1 cellular context compared by ENCODE assay signal in genomic region chr17:77391668-77392375, GRCh38.
TF ChIP-seq lines count a peak whose summit lies in the region.

No MANE protein-coding gene starts in this region.

TF ChIP-seq in HepG2, 621 proteins besides CTCF, POLR2A, EP300 and RAD21 (continued from another document and continues in another):
- TF ChIP-seq REL (CRISPR knock-in tag; conservative IDR thresholded peaks at IDR 0.05): no peak
- no peak for TF ChIP-seq BRCA1 (CRISPR knock-in tag; IDR thresholded peaks at IDR 0.05)
- no peak for TF ChIP-seq ASH2L (IDR thresholded peaks at IDR 0.05; ENCODE audit: insufficient read length, low read depth, low read length)
- no peak for TF ChIP-seq KDM5B (CRISPR knock-in tag; IDR thresholded peaks at IDR 0.05; ENCODE audit: borderline replicate concordance)
- no peak for TF ChIP-seq ZBTB49 (CRISPR knock-in tag; IDR thresholded peaks at IDR 0.05; ENCODE audit: borderline replicate concordance)
- no peak for TF ChIP-seq CHD2 (IDR thresholded peaks at IDR 0.05; ENCODE audit: low read depth, low read length)
- TF ChIP-seq PITX1 (CRISPR knock-in tag; IDR thresholded peaks at IDR 0.05): no peak
- no peak for TF ChIP-seq ZNF512B (CRISPR knock-in tag; IDR thresholded peaks at IDR 0.05; ENCODE audit: borderline replicate concordance)
- no peak for TF ChIP-seq HDAC2 (CRISPR knock-in tag; IDR thresholded peaks at IDR 0.05)
- TF ChIP-seq MED1 (CRISPR knock-in tag; IDR thresholded peaks at IDR 0.05): no peak
- TF ChIP-seq EED (CRISPR knock-in tag; IDR thresholded peaks at IDR 0.05): peak; percentile 78; the same call in 1 of the 2 replicates
- no peak for TF ChIP-seq KLF12 (CRISPR knock-in tag; IDR thresholded peaks at IDR 0.05; ENCODE audit: borderline replicate concordance)
- no peak for TF ChIP-seq RARA (CRISPR knock-in tag; IDR thresholded peaks at IDR 0.05)
- no peak; the same call in 1 of the 2 replicates for TF ChIP-seq ZNF34 (CRISPR knock-in tag; IDR thresholded peaks at IDR 0.05; ENCODE audit: borderline replicate concordance)
- no peak for TF ChIP-seq ZNF207 (IDR thresholded peaks at IDR 0.05; ENCODE audit: borderline replicate concordance)
- TF ChIP-seq ZNF180 (CRISPR knock-in tag; IDR thresholded peaks at IDR 0.05; ENCODE audit: borderline replicate concordance, low read depth): no peak
- peak; percentile 82; the same call in 1 of the 2 replicates for TF ChIP-seq ZNF510 (CRISPR knock-in tag; IDR thresholded peaks at IDR 0.05; ENCODE audit: low read depth)
- no peak for TF ChIP-seq KLF11 (CRISPR knock-in tag; IDR thresholded peaks at IDR 0.05)
- TF ChIP-seq SETDB1 (CRISPR knock-in tag; IDR thresholded peaks at IDR 0.05; ENCODE audit: borderline replicate concordance): no peak
- no peak for TF ChIP-seq MNT (IDR thresholded peaks at IDR 0.05)
- TF ChIP-seq ZNF501 (CRISPR knock-in tag; IDR thresholded peaks at IDR 0.05): peak; percentile 80
- 0 out of 2 replicates have a peak, but pooled peaks have one; percentile 14 for TF ChIP-seq ZNF225 (CRISPR knock-in tag; IDR thresholded peaks at IDR 0.05)
- no peak for TF ChIP-seq ZNF800 (CRISPR knock-in tag; IDR thresholded peaks at IDR 0.05)
- no peak for TF ChIP-seq SOX6 (IDR thresholded peaks at IDR 0.05)
- TF ChIP-seq SOX6 (CRISPR knock-in tag; IDR thresholded peaks at IDR 0.05): no peak
- no peak for TF ChIP-seq HMG20B (CRISPR knock-in tag; conservative IDR thresholded peaks at IDR 0.05)
- TF ChIP-seq DZIP1 (CRISPR knock-in tag; IDR thresholded peaks at IDR 0.05): peak; percentile 48; the same call in 1 of the 2 replicates
- TF ChIP-seq ZNF224 (CRISPR knock-in tag; IDR thresholded peaks at IDR 0.05): no peak
- TF ChIP-seq ZNF275 (CRISPR knock-in tag; IDR thresholded peaks at IDR 0.05; ENCODE audit: borderline replicate concordance): no peak
- TF ChIP-seq PCBP1 (IDR thresholded peaks at IDR 0.05; ENCODE audit: borderline replicate concordance, low read depth, low read length): no peak
- no peak for TF ChIP-seq ZNF263 (CRISPR knock-in tag; IDR thresholded peaks at IDR 0.05)
- TF ChIP-seq MAF1 (CRISPR knock-in tag; IDR thresholded peaks at IDR 0.05; ENCODE audit: borderline replicate concordance): no peak
- no peak for TF ChIP-seq DNMT3B (CRISPR knock-in tag; conservative IDR thresholded peaks at IDR 0.05)
- no peak for TF ChIP-seq ZFAT (CRISPR knock-in tag; conservative IDR thresholded peaks at IDR 0.05)
- TF ChIP-seq PHF8 (CRISPR knock-in tag; IDR thresholded peaks at IDR 0.05): no peak
- no peak for TF ChIP-seq HOXA7 (CRISPR knock-in tag; IDR thresholded peaks at IDR 0.05)
- TF ChIP-seq ZNF749 (CRISPR knock-in tag; IDR thresholded peaks at IDR 0.05; ENCODE audit: borderline replicate concordance): no peak; the same call in 1 of the 2 replicates
- peak; percentile 53; the same call in 1 of the 2 replicates for TF ChIP-seq MXD1 (CRISPR knock-in tag; IDR thresholded peaks at IDR 0.05)
- no peak for TF ChIP-seq TFDP2 (CRISPR knock-in tag; IDR thresholded peaks at IDR 0.05)
- TF ChIP-seq ZNF841 (CRISPR knock-in tag; IDR thresholded peaks at IDR 0.05; ENCODE audit: borderline replicate concordance): no peak
- TF ChIP-seq NR2F1 (CRISPR knock-in tag; IDR thresholded peaks at IDR 0.05): no peak
- no peak for TF ChIP-seq SMARCE1 (IDR thresholded peaks at IDR 0.05; ENCODE audit: borderline replicate concordance)
- no peak for TF ChIP-seq SALL2 (CRISPR knock-in tag; IDR thresholded peaks at IDR 0.05)
- no peak for TF ChIP-seq LBX2 (CRISPR knock-in tag; IDR thresholded peaks at IDR 0.05; ENCODE audit: borderline replicate concordance)
- TF ChIP-seq THYN1 (CRISPR knock-in tag; IDR thresholded peaks at IDR 0.05; ENCODE audit: borderline replicate concordance, low read depth): no peak
- no peak for TF ChIP-seq ZNF414 (CRISPR knock-in tag; IDR thresholded peaks at IDR 0.05)
